ENCODE assay signal across 23 cellular contexts in the genomic region with DNA sequence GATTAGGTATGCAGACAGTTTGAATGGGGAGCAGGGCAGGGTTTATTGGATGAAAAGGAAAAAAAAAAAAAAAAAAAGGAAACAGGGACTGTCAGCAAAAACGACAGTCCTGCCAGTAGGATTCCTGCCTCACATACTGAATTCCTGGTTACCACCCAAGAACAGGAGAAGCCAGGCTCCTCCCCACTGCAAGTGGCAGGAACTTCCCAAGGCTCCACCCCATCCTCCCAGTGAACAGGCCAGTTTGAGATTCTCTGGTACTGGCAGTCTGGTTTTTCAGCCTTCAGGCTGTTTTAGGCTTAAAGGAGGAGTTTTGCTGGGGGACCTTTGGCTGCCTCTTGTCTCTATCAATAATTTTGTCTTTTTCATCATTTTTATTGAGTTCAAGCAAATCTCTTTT.
"Had no signal": no experiment of that assay in that cellular context is flagged by ENCODE, and none has a peak within 500 bp of the region (broad histone marks: within the 10 kb centered on the region; RNA-seq: fewer than 3 reads in every experiment).

No MANE protein-coding gene starts in this region.

- H3K27ac Mint-ChIP-seq: activated CD4-positive, alpha-beta T cell treated with anti-CD3 and anti-CD28 coated beads, Interleukin-2, amount 10 ng/mL, durations not matched to agents 7 days and 5 days; activated naive CD4-positive, alpha-beta T cell treated with anti-CD3 and anti-CD28 coated beads, Interleukin-2, amount 10 ng/mL, durations not matched to agents 7 days and 5 days; activated naive CD8-positive, alpha-beta T cell treated with anti-CD3 and anti-CD28 coated beads, Interleukin-2, amount 50 U/mL, for 24 hours; brain; naive thymus-derived CD8-positive, alpha-beta T cell; stimulated activated effector memory CD8-positive, alpha-beta T cell treated with anti-CD3 and anti-CD28 coated beads, Interleukin-12 subunit alpha, Interleukin-12 subunit beta, amount 100 ng/mL, for 72 hours had no signal

- H3K9me3 ChIP-seq: colonic mucosa, neutrophil, sigmoid colon, thoracic aorta, upper lobe of right lung had no signal

- H3K9me3 Mint-ChIP-seq: activated naive CD4-positive, alpha-beta T cell treated with anti-CD3 and anti-CD28 coated beads, Interleukin-2, amount 10 ng/mL, durations not matched to agents 7 days and 5 days; activated naive CD8-positive, alpha-beta T cell treated with anti-CD3 and anti-CD28 coated beads, Interleukin-2, amount 50 U/mL, for 24 hours; activated T-cell treated with anti-CD3 and anti-CD28 coated beads, Interleukin-2, amount 50 U/mL, for 4 hours; stimulated activated effector memory CD8-positive, alpha-beta T cell treated with anti-CD3 and anti-CD28 coated beads, Interleukin-12 subunit alpha, Interleukin-12 subunit beta, amount 100 ng/mL, for 72 hours had no signal

- H3K27me3 Mint-ChIP-seq: activated CD4-positive, alpha-beta T cell treated with anti-CD3 and anti-CD28 coated beads, Interleukin-2, amount 10 ng/mL, durations not matched to agents 7 days and 5 days; activated naive CD4-positive, alpha-beta T cell treated with anti-CD3 and anti-CD28 coated beads, Interleukin-2, amount 10 ng/mL, durations not matched to agents 7 days and 5 days; activated naive CD8-positive, alpha-beta T cell treated with anti-CD3 and anti-CD28 coated beads, Interleukin-2, amount 50 U/mL, for 24 hours; naive thymus-derived CD8-positive, alpha-beta T cell had no signal

- H3K9ac ChIP-seq: parathyroid adenoma had no signal

- H3K4me3 Mint-ChIP-seq: activated CD4-positive, alpha-beta T cell treated with anti-CD3 and anti-CD28 coated beads, Interleukin-2, amount 10 ng/mL, durations not matched to agents 7 days and 5 days; activated naive CD4-positive, alpha-beta T cell treated with anti-CD3 and anti-CD28 coated beads, Interleukin-2, amount 10 ng/mL, durations not matched to agents 7 days and 5 days; activated naive CD8-positive, alpha-beta T cell treated with anti-CD3 and anti-CD28 coated beads, Interleukin-2, amount 50 U/mL, for 24 hours; activated T-cell treated with anti-CD3 and anti-CD28 coated beads, Interleukin-2, amount 50 U/mL, for 4 hours; brain; naive thymus-derived CD8-positive, alpha-beta T cell; stimulated activated effector memory CD8-positive, alpha-beta T cell treated with anti-CD3 and anti-CD28 coated beads, Interleukin-12 subunit alpha, Interleukin-12 subunit beta, amount 100 ng/mL, for 72 hours had no signal

- H3K36me3 Mint-ChIP-seq: activated naive CD4-positive, alpha-beta T cell treated with anti-CD3 and anti-CD28 coated beads, Interleukin-2, amount 10 ng/mL, durations not matched to agents 7 days and 5 days; brain; naive thymus-derived CD8-positive, alpha-beta T cell; stimulated activated effector memory CD8-positive, alpha-beta T cell treated with anti-CD3 and anti-CD28 coated beads, Interleukin-12 subunit alpha, Interleukin-12 subunit beta, amount 100 ng/mL, for 72 hours had no signal

- H3K27me3 ChIP-seq: colonic mucosa, neutrophil, sigmoid colon, upper lobe of right lung had no signal

- H3K4me1 ChIP-seq: colonic mucosa, parathyroid adenoma, sigmoid colon, upper lobe of right lung had no signal

- H3K79me2 ChIP-seq: parathyroid adenoma had no signal

- H3K27ac ChIP-seq: colonic mucosa, neutrophil, parathyroid adenoma, sigmoid colon, thoracic aorta, upper lobe of right lung had no signal

- DNase-seq: activated CD4-positive, alpha-beta T cell treated with anti-CD3 and anti-CD28 coated beads, Interleukin-2, amount 10 ng/mL, durations not matched to agents 7 days and 5 days; activated CD8-positive, alpha-beta memory T cell treated with anti-CD3 and anti-CD28 coated beads, Interleukin-2, amount 50 U/mL, for 4 hours; activated naive CD4-positive, alpha-beta T cell treated with anti-CD3 and anti-CD28 coated beads, Interleukin-2, amount 10 ng/mL, durations not matched to agents 7 days and 5 days; activated naive CD8-positive, alpha-beta T cell treated with anti-CD3 and anti-CD28 coated beads, Interleukin-2, amount 50 U/mL, for 24 hours; activated T-cell treated with anti-CD3 and anti-CD28 coated beads, Interleukin-2, amount 50 U/mL, for 4 hours; anterior cingulate cortex; central memory CD4-positive, alpha-beta T cell; colonic mucosa; hypothalamus; kidney glomerular epithelial cell; mesenchymal stem cell; naive thymus-derived CD8-positive, alpha-beta T cell; sigmoid colon; stimulated activated CD4-positive, alpha-beta T cell treated with anti-CD3 and anti-CD28 coated beads, Interleukin-4, amount 100 ng/mL, for 24 hours; T1000; upper lobe of right lung had no signal

- H3K36me3 ChIP-seq: colonic mucosa, neutrophil, sigmoid colon, thoracic aorta, upper lobe of right lung had no signal

- H2AFZ ChIP-seq: parathyroid adenoma had no signal

- FAIRE-seq: endometrium, frontal cortex had no signal

- ATAC-seq: activated naive CD8-positive, alpha-beta T cell treated with anti-CD3 and anti-CD28 coated beads, Interleukin-2, amount 50 U/mL, for 24 hours; activated T-cell treated with anti-CD3 and anti-CD28 coated beads, Interleukin-2, amount 50 U/mL, for 4 hours; naive thymus-derived CD8-positive, alpha-beta T cell; stimulated activated effector memory CD8-positive, alpha-beta T cell treated with anti-CD3 and anti-CD28 coated beads, Interleukin-12 subunit alpha, Interleukin-12 subunit beta, amount 100 ng/mL, for 72 hours; upper lobe of right lung had no signal

- H3K4me3 ChIP-seq: colonic mucosa, sigmoid colon, thoracic aorta, upper lobe of right lung had no signal

- H3K4me1 Mint-ChIP-seq: activated CD4-positive, alpha-beta T cell treated with anti-CD3 and anti-CD28 coated beads, Interleukin-2, amount 10 ng/mL, durations not matched to agents 7 days and 5 days; activated naive CD4-positive, alpha-beta T cell treated with anti-CD3 and anti-CD28 coated beads, Interleukin-2, amount 10 ng/mL, durations not matched to agents 7 days and 5 days; activated naive CD8-positive, alpha-beta T cell treated with anti-CD3 and anti-CD28 coated beads, Interleukin-2, amount 50 U/mL, for 24 hours; brain; stimulated activated effector memory CD8-positive, alpha-beta T cell treated with anti-CD3 and anti-CD28 coated beads, Interleukin-12 subunit alpha, Interleukin-12 subunit beta, amount 100 ng/mL, for 72 hours had no signal
